In the genomic region with DNA sequence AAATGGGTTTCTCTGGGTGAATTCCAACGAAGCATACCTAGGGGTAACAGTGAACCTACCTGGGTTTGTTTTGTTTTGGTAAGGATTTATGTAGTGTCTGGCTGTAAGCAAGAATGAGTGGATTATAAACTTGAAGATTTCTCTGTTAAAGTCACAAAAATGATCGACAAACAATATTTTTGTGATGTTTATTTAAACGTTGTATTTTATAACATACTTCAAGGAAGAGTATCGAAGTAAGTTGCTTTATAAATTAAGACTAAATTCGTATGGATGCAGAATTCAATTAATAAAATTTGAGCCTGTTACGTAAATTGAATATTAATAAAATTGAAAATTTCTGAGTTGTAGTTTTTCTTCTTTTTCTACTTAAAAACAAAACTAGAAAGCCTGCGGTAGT, we compare ENCODE assay signal across 8 cellular contexts. TPM values are rescaled to one million over a fixed set of nuclear protein-coding genes. Genes with fewer than 3 reads are reported as not detected.
DNase-seq lines count a peak whose midpoint lies in the region; ATAC-seq and TF ChIP-seq lines count a peak whose summit lies in the region.

No MANE protein-coding gene starts in this region.

- intact Hi-C loops in breast epithelium (cut with DNase I; ENCODE audit: low total_unique reads): no loop called here

- H3K36me3 ChIP-seq in HUES48 (ENCODE audit: control insufficient read depth, insufficient read depth, low read length): 0 out of 2 replicates have a peak, but pooled peaks cover 6% of the 10 kb centered on the region
- H3K36me3 ChIP-seq in breast epithelium: no peaks in the 10 kb centered on the region
- peaks cover 0 to 4% of the 10 kb centered on the region in 2 donors for H3K36me3 ChIP-seq in mucosa of rectum (ENCODE audit: control insufficient read depth in 2 of 2, insufficient read depth in 2 of 2, low read length in 2 of 2)

- H3K27me3 ChIP-seq in HUES48 (ENCODE audit: control insufficient read depth, insufficient read depth, low read length): 0 out of 2 replicates have a peak, but pooled peaks cover 5% of the 10 kb centered on the region
- no peaks in the 10 kb centered on the region for H3K27me3 ChIP-seq in breast epithelium
- no peaks in the 10 kb centered on the region for H3K27me3 ChIP-seq in mucosa of rectum (ENCODE audit: control insufficient read depth in 2 of 2, insufficient read depth in 2 of 2, low read length in 2 of 2)

- TF ChIP-seq CTCF in 22Rv1 (IDR thresholded peaks at IDR 0.05) (no peak), breast epithelium (IDR thresholded peaks at IDR 0.05) (no peak)

- H3K4me1 ChIP-seq in HUES48 (ENCODE audit: control insufficient read depth, insufficient read depth, low read length) (peaks cover 19% of the 10 kb centered on the region), breast epithelium (no peaks in the 10 kb centered on the region), mucosa of rectum (ENCODE audit: control insufficient read depth in 2 of 2, insufficient read depth in 2 of 2, low read length in 2 of 2) (peaks cover 8 to 9% of the 10 kb centered on the region in 2 donors)

- H3K4me3 ChIP-seq in HUES48 (ENCODE audit: low read depth, low read length): peak overlapping the region; percentile 68
- H3K4me3 ChIP-seq in breast epithelium: peak overlapping the region in 2 of 3 donors; percentile 75 to 82
- H3K4me3 ChIP-seq in mucosa of rectum (ENCODE audit: low read length in 2 of 2): peak overlapping the region; percentile 82 to 84

- H3K9me3 ChIP-seq in HUES48 (ENCODE audit: control insufficient read depth, insufficient read depth, low read length) (no peaks in the 10 kb centered on the region), breast epithelium (no peaks in the 10 kb centered on the region), mucosa of rectum (ENCODE audit: control insufficient read depth in 2 of 2, low read length in 2 of 2) (no peaks in the 10 kb centered on the region)

- H3K27ac ChIP-seq in 22Rv1: peak overlapping the region; percentile 86
- H3K27ac ChIP-seq in HUES48 (ENCODE audit: low read depth, low read length): no peak overlapping the region
- no peak overlapping the region for H3K27ac ChIP-seq in breast epithelium
- H3K27ac ChIP-seq in mucosa of rectum (ENCODE audit: low read depth in 2 of 2, low read length in 2 of 2): peak overlapping the region; percentile 71 to 81

- no peak for ATAC-seq in GM18520 (IDR thresholded peaks at IDR 0.05; ENCODE audit: unreplicated experiment)

- H3K9ac ChIP-seq in HUES48 (ENCODE audit: low read depth, low read length): no peak overlapping the region; the same call in 1 of the 2 replicates
- peak overlapping the region in 1 of 2 donors; percentile 61 for H3K9ac ChIP-seq in mucosa of rectum (ENCODE audit: low read depth in 1 of 2, low read length in 2 of 2)

- DNase-seq in breast epithelium (ENCODE audit: low spot score in 2 of 2) (no peak), ecto neural progenitor cell (ENCODE audit: low spot score) (no peak)
- no peak for DNase-seq in activated effector memory CD4-positive, alpha-beta T cell treated with anti-CD3 and anti-CD28 coated beads, Interleukin-2, amount 50 U/mL, for 16 hours
- DNase-seq in activated CD4-positive, alpha-beta T cell treated with anti-CD3 and anti-CD28 coated beads for 4 hours: no peak

- TF ChIP-seq POLR2A in breast epithelium (IDR thresholded peaks at IDR 0.05): no peak

RNA-seq across cellular contexts. Expression of a gene that starts 1.0 kb away (rescaled TPM):
- 1 to 10 TPM; 3.5 to 9.2 (median 7.2) TPM for total RNA-seq in breast epithelium

Comparison
In these comparisons a context has a peak if more than half of its experiments do, and no peak if none do; other contexts are left out.
1. H3K27ac ChIP-seq: peak in 22Rv1 (single experiment) and mucosa of rectum (2 of 2); none in HUES48 (single experiment) and breast epithelium (0 of 2).
2. Peak in every context shown above with its lines, with median percentiles within 50 percentile points of each other: H3K4me3 ChIP-seq.